Comparison of ENCODE assay signal across 11 cellular contexts in genomic region chrX:3518870-3519269, GRCh38.
DNase-seq lines count a peak whose midpoint lies in the region; ATAC-seq and TF ChIP-seq lines count a peak whose summit lies in the region.
"Had no signal": no experiment of that assay in that cellular context is flagged by ENCODE, and none has a peak within 500 bp of the region (broad histone marks: within the 10 kb centered on the region; RNA-seq: fewer than 3 reads in every experiment).

No MANE protein-coding gene starts in this region.

- H3K36me3 ChIP-seq in RWPE2 (ENCODE audit: low read depth) (no peaks in the 10 kb centered on the region), neural progenitor cell (no peaks in the 10 kb centered on the region)
- H3K36me3 ChIP-seq: gastrocnemius medialis had no signal

- POLR2A ChIA-PET in activated CD8-positive, alpha-beta T cell treated with anti-CD3 and anti-CD28 coated beads, Interleukin-2, amount 10 ng/mL, durations not matched to agents 7 days and 5 days (lab: Charles Lee) = no interaction called here

- no peak overlapping the region for H3K27ac Mint-ChIP-seq in activated CD8-positive, alpha-beta T cell treated with anti-CD3 and anti-CD28 coated beads, Interleukin-2, amount 10 ng/mL, durations not matched to agents 7 days and 5 days
- H3K27ac Mint-ChIP-seq in neural progenitor cell = no peak overlapping the region

- H3K4me3 Mint-ChIP-seq in activated CD8-positive, alpha-beta T cell treated with anti-CD3 and anti-CD28 coated beads, Interleukin-2, amount 10 ng/mL, durations not matched to agents 7 days and 5 days = no peak overlapping the region
- H3K4me3 Mint-ChIP-seq in neural progenitor cell = no peak overlapping the region
- H3K4me3 Mint-ChIP-seq: nephron progenitor cell had no signal

- H4K20me1 ChIP-seq in neural progenitor cell (ENCODE audit: low read depth) = no peaks in the 10 kb centered on the region

- peaks cover under 1% of the 10 kb centered on the region for H3F3A ChIP-seq in neural progenitor cell (ENCODE audit: low read depth)

- no peaks in the 10 kb centered on the region for H3K79me2 ChIP-seq in neural progenitor cell (ENCODE audit: low read depth)

- CTCF ChIA-PET in activated CD8-positive, alpha-beta T cell treated with anti-CD3 and anti-CD28 coated beads, Interleukin-2, amount 10 ng/mL, durations not matched to agents 7 days and 5 days (lab: Charles Lee) = no interaction called here

- no peak overlapping the region for H3K4me2 ChIP-seq in neural progenitor cell

- H3K27ac ChIP-seq in RWPE2 (ENCODE audit: poor library complexity, severe bottlenecking) = no peak overlapping the region
- no peak overlapping the region for H3K27ac ChIP-seq in neural progenitor cell
- H3K27ac ChIP-seq: gastrocnemius medialis had no signal

- ATAC-seq in RWPE2 (ENCODE audit: low read depth) (peak; percentile 98), sciatic nerve (peak; percentile 22)
- ATAC-seq in activated CD8-positive, alpha-beta T cell treated with anti-CD3 and anti-CD28 coated beads, Interleukin-2, amount 10 ng/mL, durations not matched to agents 7 days and 5 days = no peak

- intact Hi-C loops in sciatic nerve (cut with DNase I) = no loop called here

- H3K36me3 Mint-ChIP-seq in activated CD8-positive, alpha-beta T cell treated with anti-CD3 and anti-CD28 coated beads, Interleukin-2, amount 10 ng/mL, durations not matched to agents 7 days and 5 days (ENCODE audit: low read depth) = no peaks in the 10 kb centered on the region
- no peaks in the 10 kb centered on the region for H3K36me3 Mint-ChIP-seq in neural progenitor cell

- H3K9ac ChIP-seq in neural progenitor cell = no peak overlapping the region

- H3K4me3 ChIP-seq in RWPE2 (ENCODE audit: severe bottlenecking) (no peak overlapping the region), fibroblast of villous mesenchyme (ENCODE audit: low read depth, low read length) (no peak overlapping the region), neural progenitor cell (no peak overlapping the region)
- H3K4me3 ChIP-seq: gastrocnemius medialis had no signal

- no peaks in the 10 kb centered on the region for H3K9me3 ChIP-seq in RWPE2 (ENCODE audit: severe bottlenecking)
- H3K9me3 ChIP-seq in neural progenitor cell (ENCODE audit: low read depth) = no peaks in the 10 kb centered on the region
- H3K9me3 ChIP-seq: gastrocnemius medialis had no signal

- H3K4me1 Mint-ChIP-seq in activated CD8-positive, alpha-beta T cell treated with anti-CD3 and anti-CD28 coated beads, Interleukin-2, amount 10 ng/mL, durations not matched to agents 7 days and 5 days (ENCODE audit: low read depth) = no peaks in the 10 kb centered on the region
- H3K4me1 Mint-ChIP-seq in neural progenitor cell = peaks cover 4% of the 10 kb centered on the region

- H3K27me3 Mint-ChIP-seq in activated CD8-positive, alpha-beta T cell treated with anti-CD3 and anti-CD28 coated beads, Interleukin-2, amount 10 ng/mL, durations not matched to agents 7 days and 5 days (ENCODE audit: low read depth) = no peaks in the 10 kb centered on the region
- no peaks in the 10 kb centered on the region for H3K27me3 Mint-ChIP-seq in neural progenitor cell (ENCODE audit: insufficient read depth, low read depth)

- H3K27me3 ChIP-seq in RWPE2 (ENCODE audit: insufficient read depth, poor library complexity, severe bottlenecking) = no peaks in the 10 kb centered on the region
- no peaks in the 10 kb centered on the region for H3K27me3 ChIP-seq in neural progenitor cell
- H3K27me3 ChIP-seq: gastrocnemius medialis had no signal

- peak; percentile 93 for DNase-seq in GM04503 (ENCODE audit: low read depth)
- peak; percentile 77 for DNase-seq in RWPE2 (ENCODE audit: low spot score)
- peak; percentile 88 for DNase-seq in fibroblast of villous mesenchyme (ENCODE audit: low read depth)
- no peak for DNase-seq in sciatic nerve (ENCODE audit: low spot score)
- DNase-seq in SIG-M5 (lab: John Stamatoyannopoulos, UW) = no peak
- no peak for DNase-seq in activated CD8-positive, alpha-beta T cell treated with anti-CD3 and anti-CD28 coated beads, Interleukin-2, amount 10 ng/mL, durations not matched to agents 7 days and 5 days
- DNase-seq in NCI-H2029 (lab: John Stamatoyannopoulos, UW) = no peak
- no peak for DNase-seq in neural progenitor cell (ENCODE audit: low spot score)
- DNase-seq: activated naive CD4-positive, alpha-beta T cell treated with Interleukin-2 at 50 U/mL for 16 hours; nephron progenitor cell had no signal

- no peaks in the 10 kb centered on the region for H3K9me3 Mint-ChIP-seq in activated CD8-positive, alpha-beta T cell treated with anti-CD3 and anti-CD28 coated beads, Interleukin-2, amount 10 ng/mL, durations not matched to agents 7 days and 5 days (ENCODE audit: insufficient read depth)
- H3K9me3 Mint-ChIP-seq in neural progenitor cell = no peaks in the 10 kb centered on the region

- H2AFZ ChIP-seq in neural progenitor cell (replicated peaks) = no peak overlapping the region

- TF ChIP-seq CTCF in RWPE2 (IDR thresholded peaks at IDR 0.05; ENCODE audit: poor library complexity, severe bottlenecking) (no peak), fibroblast of villous mesenchyme (IDR thresholded peaks at IDR 0.05; ENCODE audit: insufficient read depth, low read depth, low read length) (no peak), neural progenitor cell (IDR thresholded peaks at IDR 0.05) (no peak)

- H3K4me1 ChIP-seq in RWPE2 (ENCODE audit: insufficient read depth, poor library complexity, severe bottlenecking) = peaks cover 4% of the 10 kb centered on the region
- no peaks in the 10 kb centered on the region for H3K4me1 ChIP-seq in neural progenitor cell
- H3K4me1 ChIP-seq: gastrocnemius medialis had no signal

Comparison
In these comparisons a context has a peak if more than half of its experiments do, and no peak if none do; other contexts are left out.
1. DNase-seq: peak in GM04503 (single experiment), RWPE2 (single experiment) and fibroblast of villous mesenchyme (single experiment); none in sciatic nerve (single experiment), SIG-M5 (single experiment), activated CD8-positive, alpha-beta T cell treated with anti-CD3 and anti-CD28 coated beads, Interleukin-2, amount 10 ng/mL, durations not matched to agents 7 days and 5 days (single experiment), NCI-H2029 (single experiment) and neural progenitor cell (single experiment).